Comparison of ENCODE assay signal across 26 cellular contexts in the genomic region with DNA sequence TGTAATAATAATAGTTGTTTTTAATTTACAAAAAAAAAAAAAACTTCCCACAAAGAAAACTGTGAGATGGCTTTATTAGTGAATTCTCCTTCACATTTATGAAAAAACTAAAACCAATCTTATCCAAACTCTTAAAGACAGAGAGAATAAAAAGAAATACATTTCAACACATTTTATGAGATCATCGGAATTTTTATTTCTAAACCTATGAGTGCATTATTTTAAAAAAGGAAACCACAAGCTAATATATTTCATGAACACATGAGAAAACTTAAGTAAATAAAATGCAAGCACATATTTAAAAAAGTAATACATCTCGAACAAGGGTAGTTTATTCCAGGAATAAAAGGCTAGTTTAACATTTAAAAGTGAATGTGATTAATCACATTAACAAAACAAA.
"Had no signal": no experiment of that assay in that cellular context is flagged by ENCODE, and none has a peak within 500 bp of the region (broad histone marks: within the 10 kb centered on the region; RNA-seq: fewer than 3 reads in every experiment).

No MANE protein-coding gene starts in this region.

- H3K27ac ChIP-seq: SJSA1 had no signal

- H3K27me3 ChIP-seq: MG63, SJSA1 had no signal

- DNase-seq: IMR-90; Karpas-422; KG1; MG63; NCI-H1092; NCI-H1105 treated with DMSO at 0.1 percent for 48 hours; NCI-H1417 treated with DMSO at 0.1 percent for 48 hours; NCI-H146; NCI-H1694 treated with DMSO at 0.1 percent for 48 hours; NCI-H1930; NCI-H2081; NCI-H2107; NCI-H2227 treated with DMSO at 0.1 percent for 48 hours; NCI-H524; NCI-H526 treated with DMSO at 0.1 percent for 48 hours; NCI-H774; NK-92 treated with Interleukin-12 subunit alpha and Interleukin-12 subunit beta, amount 100 ng/mL, for 24 hours; PC-3; SHP77 treated with DMSO at 0.1 percent for 48 hours; SK-N-SH; SW 1271; T-cell had no signal

- ATAC-seq: HepG2, Panc1, PC-3, Right ventricle myocardium inferior, T-cell had no signal

- H3K4me1 ChIP-seq: SJSA1 had no signal

- H3K9me3 ChIP-seq: MG63, SJSA1, SK-N-SH had no signal

- H3K36me3 ChIP-seq: MG63, SJSA1 had no signal

- H3K4me3 ChIP-seq: MG63, SJSA1 had no signal

- FAIRE-seq: HepG2 had no signal
